Comparison of ENCODE assay signal across 19 cellular contexts in the genomic region with DNA sequence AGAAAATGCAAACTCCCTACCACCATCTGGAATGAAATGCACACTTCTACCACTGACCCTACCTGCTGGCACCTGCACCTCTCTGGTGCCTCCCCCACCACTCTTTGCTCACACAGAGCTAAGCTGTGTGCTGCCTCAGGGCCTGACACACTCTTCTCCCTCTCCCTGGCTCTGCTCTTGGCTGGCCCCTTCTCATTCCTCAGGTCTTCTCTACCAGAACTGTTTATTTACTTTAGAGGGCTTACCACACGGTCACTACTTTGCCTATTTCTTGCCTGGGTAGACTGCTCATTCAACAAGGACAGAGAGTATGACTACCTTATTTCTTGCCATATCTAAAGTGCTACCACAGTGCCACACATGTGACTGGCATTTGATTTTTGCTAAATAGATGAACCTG. TPM values are rescaled to one million over a fixed set of nuclear protein-coding genes. Genes with fewer than 3 reads are reported as not detected.
DNase-seq lines count a peak whose midpoint lies in the region; ATAC-seq and TF ChIP-seq lines count a peak whose summit lies in the region.
"Had no signal": no experiment of that assay in that cellular context is flagged by ENCODE, and none has a peak within 500 bp of the region (broad histone marks: within the 10 kb centered on the region; RNA-seq: fewer than 3 reads in every experiment).

No MANE protein-coding gene starts in this region.

- H3K4me3 ChIP-seq in left ventricle myocardium inferior (peak overlapping the region; percentile 7), heart left ventricle (no peak overlapping the region)
- H3K4me3 ChIP-seq: colonic mucosa, esophagus squamous epithelium had no signal

- H3K36me3 ChIP-seq in left ventricle myocardium inferior (peaks cover 24% of the 10 kb centered on the region), heart left ventricle (peaks cover 0 to 57% (median 44%) of the 10 kb centered on the region in 9 donors)

- no peaks in the 10 kb centered on the region for H3K27me3 Mint-ChIP-seq in type B pancreatic cell
- H3K27me3 Mint-ChIP-seq: activated CD4-positive, alpha-beta T cell treated with anti-CD3 and anti-CD28 coated beads for 36 hours; stimulated activated naive CD8-positive, alpha-beta T cell treated with anti-CD3 and anti-CD28 coated beads, Interleukin-15, amount 100 ng/mL, for 72 hours had no signal

- no peaks in the 10 kb centered on the region for H3K27me3 ChIP-seq in left ventricle myocardium inferior (ENCODE audit: low read depth)
- no peaks in the 10 kb centered on the region for H3K27me3 ChIP-seq in heart left ventricle
- H3K27me3 ChIP-seq: colonic mucosa, esophagus squamous epithelium had no signal

- peak overlapping the region; percentile 24 for H3K4me3 Mint-ChIP-seq in type B pancreatic cell
- H3K4me3 Mint-ChIP-seq: activated CD4-positive, alpha-beta T cell treated with anti-CD3 and anti-CD28 coated beads for 36 hours had no signal

- H3K36me3 Mint-ChIP-seq in type B pancreatic cell: peaks cover 31% of the 10 kb centered on the region

- DNase-seq in left ventricle myocardium inferior (no peak), heart left ventricle (no peak), NCI-H69 (lab: John Stamatoyannopoulos, UW) (peak; percentile 10), iris pigment epithelial cell (ENCODE audit: low read depth) (peak; percentile 54), type B pancreatic cell (ENCODE audit: extremely low spot score, unreplicated experiment) (no peak), putamen (ENCODE audit: low spot score) (no peak), NCI-H1436 treated with DMSO at 0.1 percent for 48 hours (lab: John Stamatoyannopoulos, UW) (no peak)
- DNase-seq: activated CD4-positive, alpha-beta T cell treated with anti-CD3 and anti-CD28 coated beads for 36 hours; activated T-cell treated with anti-CD3 and anti-CD28 coated beads, Interleukin-2, amount 50 U/mL, for 1 hour; amniotic stem cell; colonic mucosa; esophagus squamous epithelium; hypothalamus; Karpas-422; NCI-H2029; NCI-H526; stimulated activated naive CD8-positive, alpha-beta T cell treated with anti-CD3 and anti-CD28 coated beads, Interleukin-15, amount 100 ng/mL, for 72 hours had no signal

- ATAC-seq in heart left ventricle (no peak), GM21423 (IDR thresholded peaks at IDR 0.05; ENCODE audit: unreplicated experiment) (no peak)
- ATAC-seq: activated CD4-positive, alpha-beta T cell treated with anti-CD3 and anti-CD28 coated beads for 36 hours; stimulated activated naive CD8-positive, alpha-beta T cell treated with anti-CD3 and anti-CD28 coated beads, Interleukin-15, amount 100 ng/mL, for 72 hours had no signal

- TF ChIP-seq CTCF in left ventricle myocardium inferior (IDR thresholded peaks at IDR 0.05; ENCODE audit: borderline replicate concordance) (no peak), heart left ventricle (IDR thresholded peaks at IDR 0.05) (no peak), type B pancreatic cell (conservative IDR thresholded peaks at IDR 0.05) (no peak)

- no peak for TF ChIP-seq POLR2A in heart left ventricle (IDR thresholded peaks at IDR 0.05)

- H3K27ac Mint-ChIP-seq in type B pancreatic cell: no peak overlapping the region
- H3K27ac Mint-ChIP-seq: activated CD4-positive, alpha-beta T cell treated with anti-CD3 and anti-CD28 coated beads for 36 hours; stimulated activated naive CD8-positive, alpha-beta T cell treated with anti-CD3 and anti-CD28 coated beads, Interleukin-15, amount 100 ng/mL, for 72 hours had no signal

- 34 to 53% (median 47%) methylated on average over 1 of the region's 1 CpG for WGBS in heart left ventricle, 4 donors

- H3K9me3 Mint-ChIP-seq in type B pancreatic cell: no peaks in the 10 kb centered on the region
- H3K9me3 Mint-ChIP-seq: stimulated activated naive CD8-positive, alpha-beta T cell treated with anti-CD3 and anti-CD28 coated beads, Interleukin-15, amount 100 ng/mL, for 72 hours had no signal

- H3K27ac ChIP-seq in left ventricle myocardium inferior (replicated peaks) (peak overlapping the region; percentile 47), heart left ventricle (peak overlapping the region in 1 of 12 donors; percentile 38)
- H3K27ac ChIP-seq: colonic mucosa, esophagus squamous epithelium, HL-60 had no signal

- peaks cover 50% of the 10 kb centered on the region for H3K4me1 Mint-ChIP-seq in type B pancreatic cell (ENCODE audit: unreplicated experiment)

- H3K9me3 ChIP-seq in left ventricle myocardium inferior (replicated peaks) (no peaks in the 10 kb centered on the region), heart left ventricle (no peaks in the 10 kb centered on the region)
- H3K9me3 ChIP-seq: colonic mucosa, esophagus squamous epithelium had no signal

- intact Hi-C loops in left ventricle myocardium inferior (cut with micrococcal nuclease) (loop anchor here (10.0 kb wide), 1 partner anchor 54 kb away; a partner anchor contains a TSS), heart left ventricle (cut with DNase I) (loop anchor here in 1 of 10 donors (10.0 kb wide), 1 partner anchor 54 kb away; a partner anchor contains a TSS)

- peaks cover 94% of the 10 kb centered on the region for H3K4me1 ChIP-seq in left ventricle myocardium inferior
- H3K4me1 ChIP-seq in heart left ventricle: peaks cover 7 to 84% (median 73%) of the 10 kb centered on the region in 12 donors

RNA-seq across cellular contexts. Expression of a gene that starts 3.3 kb away (rescaled TPM):
- total RNA-seq in left ventricle myocardium inferior (137 TPM), heart left ventricle (100 to 1,000 TPM; 103 to 187 (median 141) TPM), type B pancreatic cell (ENCODE audit: low replicate concordance) (61.0 and 98.4 TPM in 2 replicates)
- 100 to 1,000 TPM in 1 of 2 donors, 10 to 100 TPM in 1; 93.5 to 116 TPM for polyA plus RNA-seq in heart left ventricle

RNA-seq across cellular contexts. Expression of a gene that starts 57.6 kb away (rescaled TPM):
- total RNA-seq in left ventricle myocardium inferior: 31.6 TPM
- 10 to 100 TPM; 23.6 to 45.7 (median 28.2) TPM for total RNA-seq in heart left ventricle
- 10 to 100 TPM; 54.3 to 81.7 TPM for polyA plus RNA-seq in heart left ventricle
- 45.4 and 57.5 TPM in 2 replicates for total RNA-seq in type B pancreatic cell (ENCODE audit: low replicate concordance)

RNA-seq across cellular contexts. Expression of a gene that starts 57.9 kb away (rescaled TPM):
- total RNA-seq in left ventricle myocardium inferior (19.2 TPM), heart left ventricle (10 to 100 TPM in 8 of 9 donors, 1 to 10 TPM in 1; 8.3 to 36.0 (median 18.4) TPM), type B pancreatic cell (ENCODE audit: low replicate concordance) (65.5 and 90.3 TPM in 2 replicates)
- polyA plus RNA-seq in heart left ventricle: 1 to 10 TPM; 3.4 to 5.3 TPM

Comparison
In these comparisons a context has a peak if more than half of its experiments do, and no peak if none do; other contexts are left out.
1. DNase-seq: peak in NCI-H69 (single experiment) and iris pigment epithelial cell (single experiment); none in left ventricle myocardium inferior (single experiment), heart left ventricle (0 of 5), type B pancreatic cell (single experiment), putamen (single experiment) and NCI-H1436 treated with DMSO at 0.1 percent for 48 hours (single experiment).